In the genomic region with DNA sequence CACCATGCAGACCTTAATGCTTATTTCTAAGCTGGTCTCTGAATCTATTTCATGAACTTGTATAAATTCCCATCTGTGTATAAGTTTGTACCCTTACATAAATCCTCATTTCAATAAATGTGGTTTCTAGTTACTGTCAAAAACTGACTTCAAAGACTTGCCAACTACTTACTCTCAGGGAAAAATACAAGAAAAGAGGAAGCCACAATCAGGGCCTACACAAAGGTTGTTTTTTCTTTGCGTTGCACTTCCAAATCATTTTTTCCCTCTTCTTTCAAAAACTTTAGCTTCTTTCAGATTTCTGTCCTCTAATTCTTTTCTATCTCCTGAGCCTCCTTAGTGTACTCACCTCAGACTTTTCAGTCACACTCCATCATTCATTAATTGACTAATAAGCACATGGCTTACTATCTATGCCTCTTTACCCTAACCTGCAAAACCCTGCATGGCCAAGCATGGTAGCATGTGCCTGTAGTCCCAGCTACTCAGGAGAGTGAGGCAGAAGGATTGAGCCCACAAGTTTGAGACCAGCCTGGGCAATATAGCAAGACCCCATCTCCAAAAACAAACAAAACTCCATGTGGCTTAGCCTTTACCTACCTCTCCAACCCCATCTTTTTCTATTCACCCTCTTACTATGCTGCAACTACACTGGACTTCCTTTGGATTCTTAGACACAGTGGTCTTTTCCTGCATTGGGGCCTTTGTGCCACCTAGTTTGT, we compare ENCODE assay signal across 27 cellular contexts. TPM values are rescaled to one million over a fixed set of nuclear protein-coding genes. Genes with fewer than 3 reads are reported as not detected.
"Had no signal": no experiment of that assay in that cellular context is flagged by ENCODE, and none has a peak within 500 bp of the region (broad histone marks: within the 10 kb centered on the region; RNA-seq: fewer than 3 reads in every experiment).

No MANE protein-coding gene starts in this region.

- H3K27ac ChIP-seq: adrenal gland, breast epithelium, lower lobe of right lung, thoracic aorta, vagina had no signal

- H3K9me3 ChIP-seq: adrenal gland, breast epithelium, lower lobe of right lung, mucosa of descending colon, thoracic aorta, vagina had no signal

- H3K36me3 ChIP-seq: adrenal gland, breast epithelium, lower lobe of right lung, thoracic aorta, vagina had no signal

- H3K27ac Mint-ChIP-seq: stimulated activated naive B cell treated with anti-CD40 and anti-IgM and Interleukin-4, amounts not matched to agents 10 μg/mL and 1 μg/mL and 100 μg/mL, for 72 hours; type B pancreatic cell had no signal

- ATAC-seq: activated T-cell treated with anti-CD3 and anti-CD28 coated beads, Interleukin-2, amount 50 U/mL, for 4 hours; left lobe of liver; lower lobe of right lung; mucosa of descending colon; sciatic nerve; stimulated activated naive B cell treated with anti-CD40 and anti-IgM and Interleukin-4, amounts not matched to agents 10 μg/mL and 1 μg/mL and 100 μg/mL, for 72 hours had no signal

- FAIRE-seq: astrocyte, colon, small intestine had no signal

- DNase-seq: activated CD4-positive, alpha-beta T cell treated with anti-CD3 and anti-CD28 coated beads for 48 hours; activated CD8-positive, alpha-beta memory T cell treated with anti-CD3 and anti-CD28 coated beads, Interleukin-2, amount 50 U/mL, for 48 hours; activated effector memory CD4-positive, alpha-beta T cell treated with anti-CD3 and anti-CD28 coated beads, Interleukin-2, amount 50 U/mL, for 16 hours; activated T-cell treated with anti-CD3 and anti-CD28 coated beads, Interleukin-2, amount 50 U/mL, for 4 hours; adrenal gland; effector memory CD4-positive, alpha-beta T cell; foreskin melanocyte; lower lobe of right lung; mesendoderm; mucosa of descending colon; occipital lobe; posterior cingulate gyrus; small intestine; stimulated activated CD4-positive, alpha-beta T cell treated with anti-CD3 and anti-CD28 coated beads, Interleukin-15, amount 100 ng/mL, for 24 hours; stimulated activated naive B cell treated with anti-CD40 and anti-IgM and Interleukin-4, amounts not matched to agents 10 μg/mL and 1 μg/mL and 100 μg/mL, for 72 hours; T1000 had no signal

- H3K4me3 Mint-ChIP-seq: activated naive CD8-positive, alpha-beta T cell; activated T-cell treated with anti-CD3 and anti-CD28 coated beads, Interleukin-2, amount 50 U/mL, for 4 hours; stimulated activated naive B cell treated with anti-CD40 and anti-IgM and Interleukin-4, amounts not matched to agents 10 μg/mL and 1 μg/mL and 100 μg/mL, for 72 hours; type B pancreatic cell had no signal

- H3K9me3 Mint-ChIP-seq: activated T-cell treated with anti-CD3 and anti-CD28 coated beads, Interleukin-2, amount 50 U/mL, for 4 hours; central memory CD8-positive, alpha-beta T cell; stimulated activated naive B cell treated with anti-CD40 and anti-IgM and Interleukin-4, amounts not matched to agents 10 μg/mL and 1 μg/mL and 100 μg/mL, for 72 hours; type B pancreatic cell had no signal

- H3K27me3 Mint-ChIP-seq: activated naive CD8-positive, alpha-beta T cell; central memory CD8-positive, alpha-beta T cell; stimulated activated naive B cell treated with anti-CD40 and anti-IgM and Interleukin-4, amounts not matched to agents 10 μg/mL and 1 μg/mL and 100 μg/mL, for 72 hours; type B pancreatic cell had no signal

- H3K4me1 ChIP-seq: adrenal gland, breast epithelium, lower lobe of right lung, vagina had no signal

- H3K27me3 ChIP-seq: adrenal gland, breast epithelium, vagina had no signal

- H3K4me3 ChIP-seq: adrenal gland, breast epithelium, lower lobe of right lung, mucosa of descending colon, thoracic aorta, vagina had no signal

RNA-seq across cellular contexts. Expression of gene PAK6, which starts 40.3 kb away (rescaled TPM):
- total RNA-seq: dermis microvascular lymphatic vessel endothelial cell, left lobe of liver had no signal
